11 cellular contexts compared by ENCODE assay signal in genomic region chr15:67026171-67026967, GRCh38. TPM values are rescaled to one million over a fixed set of nuclear protein-coding genes. Genes with fewer than 3 reads are reported as not detected.
DNase-seq lines count a peak whose midpoint lies in the region; ATAC-seq and TF ChIP-seq lines count a peak whose summit lies in the region.
"Had no signal": no experiment of that assay in that cellular context is flagged by ENCODE, and none has a peak within 500 bp of the region (broad histone marks: within the 10 kb centered on the region; RNA-seq: fewer than 3 reads in every experiment).

No MANE protein-coding gene starts in this region.

- peaks cover 27% of the 10 kb centered on the region for H3K4me1 ChIP-seq in smooth muscle cell (ENCODE audit: low read depth)

- no peaks in the 10 kb centered on the region for H3K36me3 Mint-ChIP-seq in HFFc6 (ENCODE audit: low read depth)
- no peaks in the 10 kb centered on the region for H3K36me3 Mint-ChIP-seq in effector memory CD8-positive, alpha-beta T cell (ENCODE audit: insufficient read depth)
- H3K36me3 Mint-ChIP-seq in T-helper 2 cell treated with Interferon-gamma antibody and Interleukin-4, amounts not matched to agents 5 μg/mL and 100 μg/mL, for 36 hours (ENCODE audit: low read depth) = no peaks in the 10 kb centered on the region

- no peaks in the 10 kb centered on the region for H3K79me2 ChIP-seq in smooth muscle cell (ENCODE audit: low read depth)

- peaks cover 66% of the 10 kb centered on the region for H3K4me1 Mint-ChIP-seq in HFFc6 (ENCODE audit: low read depth)
- peaks cover 0 to 2% of the 10 kb centered on the region in 2 donors for H3K4me1 Mint-ChIP-seq in effector memory CD8-positive, alpha-beta T cell (ENCODE audit: low read depth in 2 of 2)
- H3K4me1 Mint-ChIP-seq in T-helper 2 cell treated with Interferon-gamma antibody and Interleukin-4, amounts not matched to agents 5 μg/mL and 100 μg/mL, for 36 hours (ENCODE audit: low read depth) = peaks cover 14% of the 10 kb centered on the region

- TF ChIP-seq CTCF in HFFc6 (IDR thresholded peaks at IDR 0.05) (no peak), smooth muscle cell (IDR thresholded peaks at IDR 0.05; ENCODE audit: borderline replicate concordance, insufficient read depth, poor library complexity, severe bottlenecking) (no peak)

- H3F3A ChIP-seq in smooth muscle cell (ENCODE audit: low read depth) = peaks cover 34% of the 10 kb centered on the region

- H2AFZ ChIP-seq in smooth muscle cell (ENCODE audit: low read depth) = peak overlapping the region; percentile 60

- H3K27ac ChIP-seq in SK-N-MC (peak overlapping the region; percentile 97), epithelial cell of prostate (peak overlapping the region; percentile 46), smooth muscle cell (ENCODE audit: low read depth) (peak overlapping the region; percentile 80)

- 76% methylated on average over 8 of the region's 8 CpGs for WGBS in smooth muscle cell (ENCODE audit: low lambda C conversion rate)

- H3K4me3 ChIP-seq in SK-N-MC = peak overlapping the region; percentile 66
- H3K4me3 ChIP-seq in smooth muscle cell = no peak overlapping the region

- peak overlapping the region; percentile 26; the same call in 1 of the 2 replicates for H3K4me3 Mint-ChIP-seq in HFFc6
- H3K4me3 Mint-ChIP-seq in effector memory CD8-positive, alpha-beta T cell = no peak overlapping the region
- no peak overlapping the region for H3K4me3 Mint-ChIP-seq in T-helper 2 cell treated with Interferon-gamma antibody and Interleukin-4, amounts not matched to agents 5 μg/mL and 100 μg/mL, for 36 hours
- H3K4me3 Mint-ChIP-seq: neural crest cell had no signal

- peak overlapping the region; percentile 59 for H3K9ac ChIP-seq in SK-N-MC (ENCODE audit: insufficient read length)
- no peak overlapping the region for H3K9ac ChIP-seq in smooth muscle cell (ENCODE audit: low read depth)

- H3K36me3 ChIP-seq in SK-N-MC (ENCODE audit: insufficient read depth, low read length) (no peaks in the 10 kb centered on the region), smooth muscle cell (ENCODE audit: low read depth) (no peaks in the 10 kb centered on the region)

- H4K20me1 ChIP-seq in smooth muscle cell (ENCODE audit: low read depth) = no peaks in the 10 kb centered on the region

- DNase-seq in HFFc6 (no peak), SK-N-MC (ENCODE audit: low read depth, low spot score) (no peak), epithelial cell of prostate (ENCODE audit: low read depth, low spot score) (no peak), smooth muscle cell (lab: John Stamatoyannopoulos, UW; ENCODE audit: unreplicated experiment) (no peak)
- DNase-seq in effector memory CD8-positive, alpha-beta T cell = no peak
- DNase-seq in T-helper 2 cell treated with Interferon-gamma antibody and Interleukin-4, amounts not matched to agents 5 μg/mL and 100 μg/mL, for 36 hours (ENCODE audit: low spot score) = no peak
- DNase-seq: NCI-H1048; stimulated activated CD4-positive, alpha-beta T cell treated with anti-CD3 and anti-CD28 coated beads, Interleukin-4, amount 100 ng/mL, for 1 hour had no signal

- H3K9me3 Mint-ChIP-seq in HFFc6 = no peaks in the 10 kb centered on the region
- H3K9me3 Mint-ChIP-seq in effector memory CD8-positive, alpha-beta T cell = no peaks in the 10 kb centered on the region
- no peaks in the 10 kb centered on the region for H3K9me3 Mint-ChIP-seq in T-helper 2 cell treated with Interferon-gamma antibody and Interleukin-4, amounts not matched to agents 5 μg/mL and 100 μg/mL, for 36 hours
- H3K9me3 Mint-ChIP-seq: neural crest cell had no signal

- H3K27ac Mint-ChIP-seq in HFFc6 = peak overlapping the region; percentile 91
- H3K27ac Mint-ChIP-seq in effector memory CD8-positive, alpha-beta T cell = no peak overlapping the region
- H3K27ac Mint-ChIP-seq in T-helper 2 cell treated with Interferon-gamma antibody and Interleukin-4, amounts not matched to agents 5 μg/mL and 100 μg/mL, for 36 hours = no peak overlapping the region

- H3K27me3 Mint-ChIP-seq in HFFc6 (ENCODE audit: insufficient read depth) = no peaks in the 10 kb centered on the region; the same call in 1 of the 2 replicates
- no peaks in the 10 kb centered on the region for H3K27me3 Mint-ChIP-seq in effector memory CD8-positive, alpha-beta T cell
- peaks cover 14% of the 10 kb centered on the region for H3K27me3 Mint-ChIP-seq in T-helper 2 cell treated with Interferon-gamma antibody and Interleukin-4, amounts not matched to agents 5 μg/mL and 100 μg/mL, for 36 hours (ENCODE audit: low read depth)

- ATAC-seq in effector memory CD8-positive, alpha-beta T cell (replicated peaks) = no peak
- no peak for ATAC-seq in HG02798 (IDR thresholded peaks at IDR 0.05; ENCODE audit: poor library complexity, unreplicated experiment)
- no peak for ATAC-seq in GM21825 (IDR thresholded peaks at IDR 0.05; ENCODE audit: unreplicated experiment)

- H3K4me2 ChIP-seq in smooth muscle cell = peak overlapping the region; percentile 27

- no peaks in the 10 kb centered on the region for H3K27me3 ChIP-seq in smooth muscle cell (ENCODE audit: low read depth)

- H3K9me3 ChIP-seq in SK-N-MC (ENCODE audit: low read depth, low read length) = no peaks in the 10 kb centered on the region
- H3K9me3 ChIP-seq in smooth muscle cell (replicated peaks; ENCODE audit: low read depth) = no peaks in the 10 kb centered on the region

RNA-seq across cellular contexts. Expression of gene SMAD3, which starts 39.0 kb away (rescaled TPM):
- 100 to 1,000 TPM in 4 of 6 experiments, 10 to 100 TPM in 2; 54.3 to 132 (median 118) TPM for total RNA-seq in HFFc6 (2021; fragmentation: NEBNext Ultra II Directional; extraction: Animal tissue kit (Norgen Biotek cat#: 25700))
- 21.9 and 25.9 TPM in 2 replicates for total RNA-seq in smooth muscle cell
- polyA plus RNA-seq in smooth muscle cell = 20.2 and 27.7 TPM in 2 replicates

Comparison
In these comparisons a context has a peak if more than half of its experiments do, and no peak if none do; other contexts are left out.
1. H3K27ac ChIP-seq: peak in every context shown above with its lines; median percentile 97 in SK-N-MC; 80 in smooth muscle cell; 46 in epithelial cell of prostate.